In genomic region chr2:200525066-200525465, GRCh38 we compare ENCODE assay signal across 12 cellular contexts. TPM values are rescaled to one million over a fixed set of nuclear protein-coding genes. Genes with fewer than 3 reads are reported as not detected.
DNase-seq lines count a peak whose midpoint lies in the region; ATAC-seq, FAIRE-seq and TF ChIP-seq lines count a peak whose summit lies in the region.
"Had no signal": no experiment of that assay in that cellular context is flagged by ENCODE, and none has a peak within 500 bp of the region (broad histone marks: within the 10 kb centered on the region; RNA-seq: fewer than 3 reads in every experiment).

No MANE protein-coding gene starts in this region.

- no peak overlapping the region for H2BK20ac ChIP-seq in IMR-90 (ENCODE audit: low read depth, low read length)

- H3K27me3 Mint-ChIP-seq in activated B cell treated with CpG ODN at 0.5 μM for 24 hours, result peaks cover 5% of the 10 kb centered on the region

- H3K14ac ChIP-seq in IMR-90 (replicated peaks; ENCODE audit: low read depth, low read length), result no peak overlapping the region

- no peak for TF ChIP-seq POLR2A in IMR-90 (IDR thresholded peaks at IDR 0.05; ENCODE audit: low read depth, low read length)

- dilution Hi-C loops in IMR-90 (cut with HindIII; ENCODE audit: low sequenced_read_pairs, unreplicated experiment), result no loop called here

- BruUV-seq in IMR-90 (replicated peaks; lab: Mats Ljungman, UMichigan), result no TSS peak

- H3K4me3 ChIP-seq in IMR-90 (ENCODE audit: insufficient read depth, low read depth, low read length) (no peak overlapping the region), subcutaneous abdominal adipose tissue (ENCODE audit: low read depth in 1 of 5, low read length in 5 of 5) (peak overlapping the region in 4 of 5 donors; percentile 79 to 93 (median 84))

- H3K23ac ChIP-seq in IMR-90 (ENCODE audit: low read depth, low read length), result no peak overlapping the region

- H2AK9ac ChIP-seq in IMR-90 (replicated peaks; ENCODE audit: low read depth, low read length, poor library complexity), result no peak overlapping the region

- peaks cover 18 to 32% of the 10 kb centered on the region in 2 experiments; a peak in 3 of 4 replicates for H3K79me1 ChIP-seq in IMR-90 (ENCODE audit: low read depth in 1 of 2, low read length in 2 of 2)

- H3K18ac ChIP-seq in IMR-90 (ENCODE audit: low read depth, low read length), result no peak overlapping the region; the same call in 1 of the 2 replicates

- peak; percentile 82 for FAIRE-seq in islet of Langerhans (lab: Jason Lieb, UNC)

- no peak overlapping the region for H2AK5ac ChIP-seq in IMR-90 (ENCODE audit: low read depth, low read length)

- H3K9ac ChIP-seq in IMR-90 (ENCODE audit: low read depth, low read length) (peak overlapping the region; percentile 65; the same call in 1 of the 2 replicates), subcutaneous abdominal adipose tissue (ENCODE audit: low read length in 5 of 5) (peak overlapping the region in 1 of 5 donors; percentile 30)

- no peaks in the 10 kb centered on the region for H3K4me1 ChIP-seq in IMR-90 (ENCODE audit: control insufficient read depth, insufficient read depth, low read length)
- peaks cover 3 to 15% (median 13%) of the 10 kb centered on the region in 5 donors for H3K4me1 ChIP-seq in subcutaneous abdominal adipose tissue (ENCODE audit: control insufficient read depth in 5 of 5, insufficient read depth in 5 of 5, low read length in 5 of 5)

- TF ChIP-seq CTCF in IMR-90 (conservative IDR thresholded peaks at IDR 0.05; ENCODE audit: low read depth, low read length) (no peak), activated B cell treated with CpG ODN at 0.5 μM for 24 hours (IDR thresholded peaks at IDR 0.05) (no peak)

- intact Hi-C loops in IMR-90 (cut with micrococcal nuclease), result no loop called here
- intact Hi-C loops in activated B cell treated with CpG ODN at 0.5 μM for 24 hours (cut with micrococcal nuclease), result loop anchor here (5.0 to 10.0 kb wide), 5 partner anchors 337 to 1742 kb away; partner anchors contain the start of genes CLK1, FZD7, NOP58 and STRADB

- no peak overlapping the region for H3K56ac ChIP-seq in IMR-90 (ENCODE audit: extremely low read depth, insufficient read depth, low read length)

- no peaks in the 10 kb centered on the region for H3K9me3 Mint-ChIP-seq in activated B cell treated with CpG ODN at 0.5 μM for 24 hours

- DNase-seq in IMR-90 (peak; percentile 54), activated B cell treated with CpG ODN at 0.5 μM for 24 hours (no peak), DMS153 (lab: John Stamatoyannopoulos, UW) (no peak), hepatic stellate cell (ENCODE audit: low spot score) (no peak), HPDE6-E6E7 (ENCODE audit: extremely low spot score) (no peak)
- DNase-seq: aorta; esophagus squamous epithelium; GF-D8; NCI-H524 treated with DMSO at 0.1 percent for 48 hours; stimulated activated CD4-positive, alpha-beta T cell treated with anti-CD3 and anti-CD28 coated beads, Interleukin-12 subunit alpha, Interleukin-12 subunit beta, amount 100 ng/mL, for 4 hours had no signal

- H3K27me3 ChIP-seq in IMR-90 (ENCODE audit: control insufficient read depth, insufficient read depth, low read length) (peaks cover 12% of the 10 kb centered on the region), subcutaneous abdominal adipose tissue (ENCODE audit: control insufficient read depth in 5 of 5, insufficient read depth in 4 of 5, low read length in 5 of 5) (peaks cover 0 to 2% (median 0%) of the 10 kb centered on the region in 5 donors)

- no peak overlapping the region for H2AFZ ChIP-seq in IMR-90 (replicated peaks; ENCODE audit: low read length, poor library complexity)

- peaks cover 2% of the 10 kb centered on the region for H3K36me3 Mint-ChIP-seq in activated B cell treated with CpG ODN at 0.5 μM for 24 hours (ENCODE audit: low read depth)

- peak overlapping the region; percentile 95 for H3K4me2 ChIP-seq in IMR-90 (ENCODE audit: low read depth, low read length)

- in situ Hi-C loops in IMR-90 (cut with MboI; ENCODE audit: low sequenced_read_pairs), result no loop called here

- no peaks in the 10 kb centered on the region for H3K9me1 ChIP-seq in IMR-90 (ENCODE audit: insufficient read depth, low read length)

- no peak for TF ChIP-seq RAD21 in IMR-90 (IDR thresholded peaks at IDR 0.05; ENCODE audit: low read length)

- H2BK120ac ChIP-seq in IMR-90 (ENCODE audit: low read depth, low read length), result no peak overlapping the region

- no peak overlapping the region for H3K27ac Mint-ChIP-seq in activated B cell treated with CpG ODN at 0.5 μM for 24 hours

- H3K4me3 Mint-ChIP-seq in activated B cell treated with CpG ODN at 0.5 μM for 24 hours, result peak overlapping the region; percentile 95

- H4K20me1 ChIP-seq in IMR-90 (ENCODE audit: insufficient read depth, low read length), result no peaks in the 10 kb centered on the region

- peak overlapping the region; percentile 57; the same call in 1 of the 2 replicates for H3K27ac ChIP-seq in IMR-90 (ENCODE audit: insufficient read depth, low read length)
- H3K27ac ChIP-seq in subcutaneous abdominal adipose tissue (ENCODE audit: low read depth, low read length), result no peak overlapping the region

- H2BK15ac ChIP-seq in IMR-90 (ENCODE audit: low read depth, low read length), result no peak overlapping the region

- ATAC-seq in IMR-90 (ENCODE audit: low read depth) (no peak), activated B cell treated with CpG ODN at 0.5 μM for 24 hours (ENCODE audit: low read depth) (no peak)

- H2BK5ac ChIP-seq in IMR-90 (ENCODE audit: low read depth, low read length, poor library complexity, severe bottlenecking), result peak overlapping the region; percentile 87

- no CpG with 5 or more reads among the region's 2 CpGs for WGBS in IMR-90 (ENCODE audit: extremely low coverage in 2 of 2, insufficient read length in 1 of 2), 2 experiments

- no peak overlapping the region for H4K91ac ChIP-seq in IMR-90 (ENCODE audit: insufficient read depth, low read depth, low read length)

- H3K36me3 ChIP-seq in IMR-90 (ENCODE audit: control insufficient read depth, insufficient read depth, low read length), result no peaks in the 10 kb centered on the region
- H3K36me3 ChIP-seq in subcutaneous abdominal adipose tissue (ENCODE audit: control insufficient read depth in 5 of 5, insufficient read depth in 5 of 5, low read length in 5 of 5), result no peaks in the 10 kb centered on the region
- H3K36me3 ChIP-seq: esophagus squamous epithelium had no signal

- no peak overlapping the region for H3K4ac ChIP-seq in IMR-90 (ENCODE audit: low read depth, low read length)

- peaks cover 14% of the 10 kb centered on the region for H3K4me1 Mint-ChIP-seq in activated B cell treated with CpG ODN at 0.5 μM for 24 hours

- CTCF ChIA-PET in IMR-90 (lab: Yijun Ruan, JAX), result interaction anchor here (0.8 kb wide), 1 partner anchor 15 kb away, joined by 5 read pairs; the partner anchor contains the start of gene KCTD18
- CTCF ChIA-PET in activated B cell treated with CpG ODN at 0.5 μM for 24 hours (lab: Charles Lee), result interaction anchor here (0.7 to 2.9 kb wide), 2 partner anchors 15 to 17 kb away, joined by 3 to 14 read pairs; partner anchors contain the start of gene KCTD18

- H4K8ac ChIP-seq in IMR-90 (ENCODE audit: low read depth in 2 of 2, low read length in 2 of 2), result peak overlapping the region in 1 of 2 experiments; percentile 34; a peak in 2 of 4 replicates

- no peak overlapping the region for H4K5ac ChIP-seq in IMR-90 (ENCODE audit: low read depth, low read length)

- no peaks in the 10 kb centered on the region for H3K9me3 ChIP-seq in IMR-90 (ENCODE audit: control insufficient read depth, insufficient read depth, low read length)
- H3K9me3 ChIP-seq in subcutaneous abdominal adipose tissue (ENCODE audit: control insufficient read depth in 5 of 5, low read length in 5 of 5), result no peaks in the 10 kb centered on the region
- H3K9me3 ChIP-seq: esophagus squamous epithelium had no signal

- POLR2A ChIA-PET in IMR-90 (lab: Charles Lee; ENCODE audit: unreplicated experiment), result no interaction called here
- POLR2A ChIA-PET in activated B cell treated with CpG ODN at 0.5 μM for 24 hours (lab: Charles Lee), result interaction anchor here (0.5 to 3.0 kb wide), 7 partner anchors 13 to 926 kb away, joined by 3 to 21 read pairs (median 4); partner anchors contain the start of genes KCTD18 and TRAK2

TF ChIP-seq in IMR-90, 13 proteins besides CTCF, POLR2A, EP300 and RAD21 (continues in another document):
- TF ChIP-seq CEBPB (IDR thresholded peaks at IDR 0.05; ENCODE audit: low read depth, low read length), result no peak
- TF ChIP-seq MAZ (IDR thresholded peaks at IDR 0.05; ENCODE audit: borderline replicate concordance, low read depth, low read length), result no peak
- no peak for TF ChIP-seq SMC3 (IDR thresholded peaks at IDR 0.05; ENCODE audit: low read depth, low read length)
- no peak for TF ChIP-seq FOS (IDR thresholded peaks at IDR 0.05; ENCODE audit: low read depth, low read length)
- TF ChIP-seq BHLHE40 (IDR thresholded peaks at IDR 0.05; ENCODE audit: low read depth, low read length), result no peak
- no peak for TF ChIP-seq MAFK (IDR thresholded peaks at IDR 0.05; ENCODE audit: low read depth, low read length)
- no peak for TF ChIP-seq CHD1 (IDR thresholded peaks at IDR 0.05; ENCODE audit: low read depth, low read length)
- TF ChIP-seq USF2 (IDR thresholded peaks at IDR 0.05; ENCODE audit: low read depth, low read length), result no peak
- TF ChIP-seq NFE2L2 (IDR thresholded peaks at IDR 0.05; ENCODE audit: low read depth, low read length), result no peak
- no peak for TF ChIP-seq MXI1 (IDR thresholded peaks at IDR 0.05; ENCODE audit: borderline replicate concordance, low read depth, low read length)
- TF ChIP-seq RFX5 (IDR thresholded peaks at IDR 0.05; ENCODE audit: low read depth, low read length), result no peak

RNA-seq across cellular contexts. Expression of gene SGO2, which starts 0.9 kb away (rescaled TPM):
- 6.3 and 16.9 TPM in 2 replicates for total RNA-seq in IMR-90 (2012; rRNA removed)
- 4.7 and 5.4 TPM in 2 replicates for polyA plus RNA-seq in IMR-90 (2012; rRNA removed)
- 0.20 and 0.66 TPM in 2 replicates for polyA plus RNA-seq in IMR-90 (2012; cell fraction: cytosol; rRNA removed)
- 0.16 and 1.2 TPM in 2 replicates for polyA plus RNA-seq in IMR-90 (2012; cell fraction: nucleus; rRNA removed; ENCODE audit: low replicate concordance)
- 3.3 and 3.8 TPM in 2 replicates for total RNA-seq in activated B cell treated with CpG ODN at 0.5 μM for 24 hours

RNA-seq across cellular contexts. Expression of gene KCTD18, which starts 15.2 kb away (rescaled TPM):
- 10.4 and 12.8 TPM in 2 replicates for total RNA-seq in IMR-90 (2012; rRNA removed)
- 6.7 and 7.1 TPM in 2 replicates for polyA plus RNA-seq in IMR-90 (2012; rRNA removed)
- polyA plus RNA-seq in IMR-90 (2012; cell fraction: cytosol; rRNA removed), result 3.7 and 4.3 TPM in 2 replicates
- polyA plus RNA-seq in IMR-90 (2012; cell fraction: nucleus; rRNA removed; ENCODE audit: low replicate concordance), result 5.6 and 8.1 TPM in 2 replicates
- total RNA-seq in activated B cell treated with CpG ODN at 0.5 μM for 24 hours, result 18.5 and 18.9 TPM in 2 replicates
